Comparison of ENCODE assay signal across 6 cellular contexts in the genomic region with DNA sequence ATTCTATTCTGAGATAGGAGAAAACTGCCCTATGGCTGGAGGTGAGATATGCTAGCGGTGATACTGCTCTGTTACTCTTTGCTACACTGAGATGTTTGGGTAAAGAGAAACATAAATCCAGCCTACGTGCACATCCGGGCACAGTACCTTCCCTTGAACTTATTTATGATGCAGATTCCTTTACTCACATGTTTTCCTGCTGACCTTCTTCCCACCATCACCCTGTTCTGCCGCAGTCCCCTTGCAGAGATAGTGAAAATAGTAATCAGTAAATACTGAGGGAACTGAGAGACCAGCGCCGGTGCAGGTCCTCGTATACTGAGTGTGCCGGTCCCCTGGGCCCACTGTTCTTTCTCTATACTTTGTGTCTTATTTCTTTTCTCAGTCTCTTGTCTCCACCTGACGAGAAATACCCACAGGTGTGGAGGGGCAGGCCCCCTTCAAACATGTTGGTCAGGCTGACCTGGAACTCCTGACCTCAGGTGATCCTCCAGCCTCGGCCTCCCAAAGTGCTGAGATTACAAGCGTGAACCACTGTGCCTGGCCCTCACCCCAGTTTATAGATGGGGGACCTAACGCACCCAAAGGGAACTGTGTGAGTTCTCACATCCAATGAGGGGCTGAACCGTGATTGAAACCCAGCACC. TPM values are rescaled to one million over a fixed set of nuclear protein-coding genes. Genes with fewer than 3 reads are reported as not detected.
DNase-seq lines count a peak whose midpoint lies in the region; ATAC-seq, FAIRE-seq and TF ChIP-seq lines count a peak whose summit lies in the region.
"Not testable (repeated sequence)": the region's sequence is repeated elsewhere in the genome, so short reads cannot be mapped to it uniquely, and the experiment has no call there.

No MANE protein-coding gene starts in this region.

- H3K36me3 ChIP-seq in GM06990 (ENCODE audit: control insufficient read depth, insufficient read depth, low read length); astrocyte (ENCODE audit: insufficient read depth, low read length); thymus (ENCODE audit: control insufficient read depth, insufficient read depth): not testable (repeated sequence)
- H3K36me3 ChIP-seq in left ventricle myocardium inferior = peaks cover 23% of the 10 kb centered on the region

- peaks cover 46% of the 10 kb centered on the region for H3K4me1 Mint-ChIP-seq in activated CD4-positive, alpha-beta T cell treated with anti-CD3 and anti-CD28 coated beads, Interleukin-2, amount 10 ng/mL, durations not matched to agents 24 days and 14 days
- H3K4me1 Mint-ChIP-seq in astrocyte (ENCODE audit: low read depth, unreplicated experiment) = peaks cover 21% of the 10 kb centered on the region
- peaks cover 18 to 29% of the 10 kb centered on the region in 2 donors for H3K4me1 Mint-ChIP-seq in natural killer cell treated with Interleukin-12 subunit alpha and Interleukin-12 subunit beta and Interleukin-15 and Interleukin-18, amount 100 ng/mL, for 72 hours (ENCODE audit: low read depth in 2 of 2)

- H3K27me3 ChIP-seq in GM06990 (replicated peaks; ENCODE audit: control insufficient read depth, insufficient read depth, low read length); astrocyte (ENCODE audit: insufficient read depth, low read length); left ventricle myocardium inferior (ENCODE audit: low read depth); thymus (ENCODE audit: control insufficient read depth, insufficient read depth): not testable (repeated sequence)

- not testable (repeated sequence) for H3K27me3 Mint-ChIP-seq in activated CD4-positive, alpha-beta T cell treated with anti-CD3 and anti-CD28 coated beads, Interleukin-2, amount 10 ng/mL, durations not matched to agents 24 days and 14 days; astrocyte (ENCODE audit: low read depth, unreplicated experiment); natural killer cell treated with Interleukin-12 subunit alpha and Interleukin-12 subunit beta and Interleukin-15 and Interleukin-18, amount 100 ng/mL, for 72 hours

- not testable (repeated sequence) for H3K9ac ChIP-seq in astrocyte (ENCODE audit: low read length)

- H4K20me1 ChIP-seq in astrocyte (ENCODE audit: insufficient read depth, low read length) = peaks cover 26% of the 10 kb centered on the region

- H3K27ac Mint-ChIP-seq in activated CD4-positive, alpha-beta T cell treated with anti-CD3 and anti-CD28 coated beads, Interleukin-2, amount 10 ng/mL, durations not matched to agents 24 days and 14 days = peak overlapping the region; percentile 93
- not testable (repeated sequence) for H3K27ac Mint-ChIP-seq in astrocyte (ENCODE audit: unreplicated experiment)
- H3K27ac Mint-ChIP-seq in natural killer cell treated with Interleukin-12 subunit alpha and Interleukin-12 subunit beta and Interleukin-15 and Interleukin-18, amount 100 ng/mL, for 72 hours = peak overlapping the region in 1 of 2 donors; percentile 52

- peak overlapping the region; percentile 75 for H3K4me3 Mint-ChIP-seq in activated CD4-positive, alpha-beta T cell treated with anti-CD3 and anti-CD28 coated beads, Interleukin-2, amount 10 ng/mL, durations not matched to agents 24 days and 14 days
- H3K4me3 Mint-ChIP-seq in astrocyte (ENCODE audit: unreplicated experiment) = peak overlapping the region; percentile 60
- H3K4me3 Mint-ChIP-seq in natural killer cell treated with Interleukin-12 subunit alpha and Interleukin-12 subunit beta and Interleukin-15 and Interleukin-18, amount 100 ng/mL, for 72 hours = peak overlapping the region; percentile 38

- FAIRE-seq in astrocyte (lab: Jason Lieb, UNC) = not testable (repeated sequence)

- H3K27ac ChIP-seq in astrocyte (ENCODE audit: low read depth, low read length); left ventricle myocardium inferior (replicated peaks): not testable (repeated sequence)
- H3K27ac ChIP-seq in thymus (ENCODE audit: low read depth) = peak overlapping the region; percentile 81

- H3K79me2 ChIP-seq in astrocyte (ENCODE audit: insufficient read depth, low read length) = peaks cover 28% of the 10 kb centered on the region

- H3K36me3 Mint-ChIP-seq in activated CD4-positive, alpha-beta T cell treated with anti-CD3 and anti-CD28 coated beads, Interleukin-2, amount 10 ng/mL, durations not matched to agents 24 days and 14 days (ENCODE audit: low read depth) = peaks cover 13% of the 10 kb centered on the region
- H3K36me3 Mint-ChIP-seq in astrocyte (ENCODE audit: low read depth, unreplicated experiment); natural killer cell treated with Interleukin-12 subunit alpha and Interleukin-12 subunit beta and Interleukin-15 and Interleukin-18, amount 100 ng/mL, for 72 hours: not testable (repeated sequence)

- WGBS in thymus = 47% methylated on average over 13 of the region's 13 CpGs

- not testable (repeated sequence) for H3K9me3 Mint-ChIP-seq in activated CD4-positive, alpha-beta T cell treated with anti-CD3 and anti-CD28 coated beads, Interleukin-2, amount 10 ng/mL, durations not matched to agents 24 days and 14 days; astrocyte (ENCODE audit: unreplicated experiment); natural killer cell treated with Interleukin-12 subunit alpha and Interleukin-12 subunit beta and Interleukin-15 and Interleukin-18, amount 100 ng/mL, for 72 hours

- DNase-seq in GM06990 (ENCODE audit: extremely low read depth, insufficient read length); activated CD4-positive, alpha-beta T cell treated with anti-CD3 and anti-CD28 coated beads, Interleukin-2, amount 10 ng/mL, durations not matched to agents 24 days and 14 days; astrocyte (ENCODE audit: low read depth); natural killer cell treated with Interleukin-12 subunit alpha and Interleukin-12 subunit beta and Interleukin-15 and Interleukin-18, amount 100 ng/mL, for 72 hours (ENCODE audit: low spot score): not testable (repeated sequence)
- DNase-seq in left ventricle myocardium inferior = peak; percentile 12

- not testable (repeated sequence) for H2AFZ ChIP-seq in astrocyte (ENCODE audit: low read depth, low read length)

- ATAC-seq in natural killer cell treated with Interleukin-12 subunit alpha and Interleukin-12 subunit beta and Interleukin-15 and Interleukin-18, amount 100 ng/mL, for 72 hours = not testable (repeated sequence)

- peak overlapping the region; percentile 6; the same call in 1 of the 2 replicates for H3K4me3 ChIP-seq in GM06990 (replicated peaks; ENCODE audit: low read depth, low read length)
- H3K4me3 ChIP-seq in astrocyte (ENCODE audit: insufficient read depth, low read depth, low read length); left ventricle myocardium inferior: not testable (repeated sequence)
- peak overlapping the region; percentile 3 for H3K4me3 ChIP-seq in thymus (ENCODE audit: low read length)

- not testable (repeated sequence) for TF ChIP-seq CTCF in GM06990 (IDR thresholded peaks at IDR 0.05; ENCODE audit: insufficient read depth, low read length, poor library complexity, severe bottlenecking); astrocyte (IDR thresholded peaks at IDR 0.05; ENCODE audit: insufficient read depth, low read depth, low read length); left ventricle myocardium inferior (IDR thresholded peaks at IDR 0.05; ENCODE audit: borderline replicate concordance)

- not testable (repeated sequence) for H3K9me3 ChIP-seq in astrocyte (ENCODE audit: insufficient read depth, low read depth, low read length); left ventricle myocardium inferior (replicated peaks); thymus (ENCODE audit: control insufficient read depth)

- not testable (repeated sequence) for H3K4me2 ChIP-seq in astrocyte (ENCODE audit: low read length)

- intact Hi-C loops in activated CD4-positive, alpha-beta T cell treated with anti-CD3 and anti-CD28 coated beads, Interleukin-2, amount 10 ng/mL, durations not matched to agents 24 days and 14 days (cut with micrococcal nuclease); left ventricle myocardium inferior (cut with micrococcal nuclease): not testable (repeated sequence)

- peaks cover 14% of the 10 kb centered on the region for H3K4me1 ChIP-seq in astrocyte (ENCODE audit: insufficient read depth, low read length)
- peaks cover 30% of the 10 kb centered on the region for H3K4me1 ChIP-seq in left ventricle myocardium inferior
- H3K4me1 ChIP-seq in thymus (ENCODE audit: control insufficient read depth, insufficient read depth, low read length) = peaks cover 21% of the 10 kb centered on the region

RNA-seq across cellular contexts. Expression of gene SCYL1, which starts 1.4 kb away (rescaled TPM):
- 94.2 and 95.8 TPM in 2 replicates for total RNA-seq in activated CD4-positive, alpha-beta T cell treated with anti-CD3 and anti-CD28 coated beads, Interleukin-2, amount 10 ng/mL, durations not matched to agents 24 days and 14 days
- total RNA-seq in astrocyte = 106 and 128 TPM in 2 replicates
- total RNA-seq in left ventricle myocardium inferior = 60.2 TPM
- total RNA-seq in natural killer cell treated with Interleukin-12 subunit alpha and Interleukin-12 subunit beta and Interleukin-15 and Interleukin-18, amount 100 ng/mL, for 72 hours = 100 to 1,000 TPM in 1 of 2 donors, 10 to 100 TPM in 1; 84.5 to 112 TPM
- polyA plus RNA-seq in thymus = 68.1 TPM

RNA-seq across cellular contexts. Expression of gene MALAT1, which starts 24.6 kb away (rescaled TPM):
- total RNA-seq in activated CD4-positive, alpha-beta T cell treated with anti-CD3 and anti-CD28 coated beads, Interleukin-2, amount 10 ng/mL, durations not matched to agents 24 days and 14 days = 5,198 and 5,435 TPM in 2 replicates
- 7,772 and 8,991 TPM in 2 replicates for total RNA-seq in astrocyte
- 6,576 TPM for total RNA-seq in left ventricle myocardium inferior
- 1,000 to 10,000 TPM; 6,610 to 7,236 TPM for total RNA-seq in natural killer cell treated with Interleukin-12 subunit alpha and Interleukin-12 subunit beta and Interleukin-15 and Interleukin-18, amount 100 ng/mL, for 72 hours
- 682 TPM for polyA plus RNA-seq in thymus

RNA-seq across cellular contexts. Expression of gene LTBP3, which starts 34.7 kb away (rescaled TPM):
- total RNA-seq in activated CD4-positive, alpha-beta T cell treated with anti-CD3 and anti-CD28 coated beads, Interleukin-2, amount 10 ng/mL, durations not matched to agents 24 days and 14 days = 94.9 and 96.9 TPM in 2 replicates
- total RNA-seq in astrocyte = 33.2 and 36.5 TPM in 2 replicates
- 80.3 TPM for total RNA-seq in left ventricle myocardium inferior
- total RNA-seq in natural killer cell treated with Interleukin-12 subunit alpha and Interleukin-12 subunit beta and Interleukin-15 and Interleukin-18, amount 100 ng/mL, for 72 hours = 10 to 100 TPM; 42.3 to 60.2 TPM
- 64.6 TPM for polyA plus RNA-seq in thymus

RNA-seq across cellular contexts. Expression of gene ZNRD2, which starts 46.8 kb away (rescaled TPM):
- total RNA-seq in activated CD4-positive, alpha-beta T cell treated with anti-CD3 and anti-CD28 coated beads, Interleukin-2, amount 10 ng/mL, durations not matched to agents 24 days and 14 days = 83.3 and 83.4 TPM in 2 replicates
- 40.4 and 45.1 TPM in 2 replicates for total RNA-seq in astrocyte
- 21.1 TPM for total RNA-seq in left ventricle myocardium inferior
- total RNA-seq in natural killer cell treated with Interleukin-12 subunit alpha and Interleukin-12 subunit beta and Interleukin-15 and Interleukin-18, amount 100 ng/mL, for 72 hours = 10 to 100 TPM; 55.8 to 89.3 TPM
- polyA plus RNA-seq in thymus = 38.0 TPM

RNA-seq across cellular contexts. Expression of gene FAM89B, which starts 48.9 kb away (rescaled TPM):
- 39.1 and 42.4 TPM in 2 replicates for total RNA-seq in activated CD4-positive, alpha-beta T cell treated with anti-CD3 and anti-CD28 coated beads, Interleukin-2, amount 10 ng/mL, durations not matched to agents 24 days and 14 days
- total RNA-seq in astrocyte (45.2 and 47.5 TPM in 2 replicates), left ventricle myocardium inferior (40.9 TPM)
- 10 to 100 TPM; 38.0 to 71.5 TPM for total RNA-seq in natural killer cell treated with Interleukin-12 subunit alpha and Interleukin-12 subunit beta and Interleukin-15 and Interleukin-18, amount 100 ng/mL, for 72 hours
- polyA plus RNA-seq in thymus = 62.2 TPM
